8 cellular contexts compared by ENCODE assay signal in the genomic region with DNA sequence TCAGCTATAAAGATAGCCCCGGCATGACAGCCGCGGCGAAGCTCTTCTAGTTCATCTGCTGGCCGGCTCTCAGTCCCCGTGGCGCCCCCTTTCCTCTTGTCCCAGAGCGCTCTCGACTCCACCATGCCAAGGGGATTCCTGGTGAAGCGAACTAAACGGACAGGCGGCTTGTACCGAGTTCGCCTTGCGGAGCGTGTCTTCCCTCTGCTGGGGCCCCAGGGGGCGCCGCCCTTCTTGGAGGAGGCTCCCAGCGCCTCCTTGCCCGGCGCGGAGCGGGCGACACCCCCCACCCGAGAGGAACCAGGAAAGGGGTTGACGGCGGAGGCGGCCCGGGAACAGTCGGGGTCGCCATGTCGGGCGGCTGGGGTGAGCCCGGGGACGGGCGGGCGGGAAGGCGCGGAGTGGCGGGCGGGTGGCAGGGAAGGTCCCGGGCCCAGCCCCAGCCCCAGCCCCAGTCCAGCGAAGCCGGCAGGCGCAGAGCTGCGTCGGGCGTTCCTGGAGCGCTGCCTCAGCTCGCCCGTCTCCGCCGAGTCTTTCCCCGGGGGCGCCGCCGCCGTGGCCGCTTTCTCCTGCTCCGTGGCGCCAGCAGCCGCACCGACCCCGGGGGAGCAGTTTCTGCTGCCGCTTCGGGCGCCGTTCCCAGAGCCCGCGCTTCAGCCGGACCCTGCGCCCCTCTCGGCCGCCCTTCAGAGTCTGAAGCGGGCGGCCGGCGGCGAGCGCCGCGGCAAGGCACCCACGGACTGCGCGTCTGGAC.
DNase-seq lines count a peak whose midpoint lies in the region; ATAC-seq lines count a peak whose summit lies in the region.

A gene with protein sequence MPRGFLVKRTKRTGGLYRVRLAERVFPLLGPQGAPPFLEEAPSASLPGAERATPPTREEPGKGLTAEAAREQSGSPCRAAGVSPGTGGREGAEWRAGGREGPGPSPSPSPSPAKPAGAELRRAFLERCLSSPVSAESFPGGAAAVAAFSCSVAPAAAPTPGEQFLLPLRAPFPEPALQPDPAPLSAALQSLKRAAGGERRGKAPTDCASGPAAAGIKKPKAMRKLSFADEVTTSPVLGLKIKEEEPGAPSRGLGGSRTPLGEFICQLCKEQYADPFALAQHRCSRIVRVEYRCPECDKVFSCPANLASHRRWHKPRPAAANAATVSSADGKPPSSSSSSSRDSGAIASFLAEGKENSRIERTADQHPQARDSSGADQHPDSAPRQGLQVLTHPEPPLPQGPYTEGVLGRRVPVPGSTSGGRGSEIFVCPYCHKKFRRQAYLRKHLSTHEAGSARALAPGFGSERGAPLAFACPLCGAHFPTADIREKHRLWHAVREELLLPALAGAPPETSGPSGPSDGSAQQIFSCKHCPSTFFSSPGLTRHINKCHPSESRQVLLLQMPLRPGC (plus strand): TSS at position 35 of the 754 bp plus-strand sequence. CDS start 89 bp downstream, at position 124.

- peaks cover 2% of the 10 kb centered on the region for H3K4me1 ChIP-seq in iPS-15b (ENCODE audit: control insufficient read depth, insufficient read depth, low read length)

- DNase-seq in GM03348 (ENCODE audit: low spot score) (peak; percentile 10), NCI-H1092 treated with DMSO at 0.1 percent for 48 hours (lab: John Stamatoyannopoulos, UW) (peak; percentile 29), NCI-H1048 (lab: John Stamatoyannopoulos, UW) (no peak), hippocampal formation (lab: John Stamatoyannopoulos, UW) (no peak)
- DNase-seq in activated naive CD8-positive, alpha-beta T cell treated with anti-CD3 and anti-CD28 coated beads, Interleukin-2, amount 50 U/mL, for 24 hours = peak; percentile 7
- peak; percentile 29 for DNase-seq in stimulated activated CD4-positive, alpha-beta T cell treated with anti-CD3 and anti-CD28 coated beads, Interleukin-15, amount 100 ng/mL, for 24 hours

- H3K27me3 Mint-ChIP-seq in activated naive CD8-positive, alpha-beta T cell treated with anti-CD3 and anti-CD28 coated beads, Interleukin-2, amount 50 U/mL, for 24 hours = peaks cover 57% of the 10 kb centered on the region

- H3K27me3 ChIP-seq in iPS-15b (ENCODE audit: control insufficient read depth, insufficient read depth, low read length) = peaks cover 75% of the 10 kb centered on the region

- peaks cover 3% of the 10 kb centered on the region for H3K36me3 Mint-ChIP-seq in activated naive CD8-positive, alpha-beta T cell treated with anti-CD3 and anti-CD28 coated beads, Interleukin-2, amount 50 U/mL, for 24 hours (ENCODE audit: low read depth)

- H3K36me3 ChIP-seq in iPS-15b (ENCODE audit: control insufficient read depth, insufficient read depth, low read length) = no peaks in the 10 kb centered on the region

- no peak within 1 kb of the TSS for H3K9ac ChIP-seq in iPS-15b (ENCODE audit: low read depth, low read length)

- no peaks in the 10 kb centered on the region for H3K9me3 Mint-ChIP-seq in activated naive CD8-positive, alpha-beta T cell treated with anti-CD3 and anti-CD28 coated beads, Interleukin-2, amount 50 U/mL, for 24 hours

- peak within 1 kb of the TSS; percentile 71 for H3K4me3 ChIP-seq in iPS-15b (ENCODE audit: low read depth, low read length)

- ATAC-seq in GM21576 (IDR thresholded peaks at IDR 0.05; ENCODE audit: unreplicated experiment) = peak; percentile 17
- no peak for ATAC-seq in activated naive CD8-positive, alpha-beta T cell treated with anti-CD3 and anti-CD28 coated beads, Interleukin-2, amount 50 U/mL, for 24 hours

- no peak within 1 kb of the TSS for H3K27ac Mint-ChIP-seq in activated naive CD8-positive, alpha-beta T cell treated with anti-CD3 and anti-CD28 coated beads, Interleukin-2, amount 50 U/mL, for 24 hours

- H3K4me1 Mint-ChIP-seq in activated naive CD8-positive, alpha-beta T cell treated with anti-CD3 and anti-CD28 coated beads, Interleukin-2, amount 50 U/mL, for 24 hours = peaks cover 14% of the 10 kb centered on the region

- H3K4me3 Mint-ChIP-seq in activated naive CD8-positive, alpha-beta T cell treated with anti-CD3 and anti-CD28 coated beads, Interleukin-2, amount 50 U/mL, for 24 hours = peak within 1 kb of the TSS; percentile 68

- no peaks in the 10 kb centered on the region for H3K9me3 ChIP-seq in iPS-15b (ENCODE audit: control insufficient read depth, insufficient read depth, low read length)

Comparison
In these comparisons a context has a peak if more than half of its experiments do, and no peak if none do; other contexts are left out.
1. DNase-seq: peak in GM03348 (single experiment), NCI-H1092 treated with DMSO at 0.1 percent for 48 hours (single experiment), activated naive CD8-positive, alpha-beta T cell treated with anti-CD3 and anti-CD28 coated beads, Interleukin-2, amount 50 U/mL, for 24 hours (single experiment) and stimulated activated CD4-positive, alpha-beta T cell treated with anti-CD3 and anti-CD28 coated beads, Interleukin-15, amount 100 ng/mL, for 24 hours (single experiment); none in NCI-H1048 (single experiment) and hippocampal formation (0 of 2).